In genomic region chr6:166959906-166960608, GRCh38 we compare ENCODE assay signal across 1 cellular context.
TF ChIP-seq lines count a peak whose summit lies in the region.

No MANE protein-coding gene starts in this region.

TF ChIP-seq in HepG2, 621 proteins besides CTCF, POLR2A, EP300 and RAD21:
- TF ChIP-seq, protein P1, sequence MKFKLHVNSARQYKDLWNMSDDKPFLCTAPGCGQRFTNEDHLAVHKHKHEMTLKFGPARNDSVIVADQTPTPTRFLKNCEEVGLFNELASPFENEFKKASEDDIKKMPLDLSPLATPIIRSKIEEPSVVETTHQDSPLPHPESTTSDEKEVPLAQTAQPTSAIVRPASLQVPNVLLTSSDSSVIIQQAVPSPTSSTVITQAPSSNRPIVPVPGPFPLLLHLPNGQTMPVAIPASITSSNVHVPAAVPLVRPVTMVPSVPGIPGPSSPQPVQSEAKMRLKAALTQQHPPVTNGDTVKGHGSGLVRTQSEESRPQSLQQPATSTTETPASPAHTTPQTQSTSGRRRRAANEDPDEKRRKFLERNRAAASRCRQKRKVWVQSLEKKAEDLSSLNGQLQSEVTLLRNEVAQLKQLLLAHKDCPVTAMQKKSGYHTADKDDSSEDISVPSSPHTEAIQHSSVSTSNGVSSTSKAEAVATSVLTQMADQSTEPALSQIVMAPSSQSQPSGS (CRISPR knock-in tag; IDR thresholded peaks at IDR 0.05): no peak
- TF ChIP-seq ISL2 (CRISPR knock-in tag; IDR thresholded peaks at IDR 0.05): no peak
- 0 out of 2 replicates have a peak, but pooled peaks have one; percentile 37 for TF ChIP-seq ZFP37 (CRISPR knock-in tag; IDR thresholded peaks at IDR 0.05; ENCODE audit: borderline replicate concordance)
- TF ChIP-seq IKZF5 (CRISPR knock-in tag; IDR thresholded peaks at IDR 0.05): no peak
- TF ChIP-seq SMAD9 (CRISPR knock-in tag; IDR thresholded peaks at IDR 0.05): 0 out of 2 replicates have a peak, but pooled peaks have one; percentile 43
- no peak for TF ChIP-seq PCBP1 (IDR thresholded peaks at IDR 0.05; ENCODE audit: borderline replicate concordance, low read depth, low read length)
- TF ChIP-seq ZNF317 (CRISPR knock-in tag; IDR thresholded peaks at IDR 0.05): peak; percentile 61; the same call in 1 of the 2 replicates
- TF ChIP-seq, protein P2, sequence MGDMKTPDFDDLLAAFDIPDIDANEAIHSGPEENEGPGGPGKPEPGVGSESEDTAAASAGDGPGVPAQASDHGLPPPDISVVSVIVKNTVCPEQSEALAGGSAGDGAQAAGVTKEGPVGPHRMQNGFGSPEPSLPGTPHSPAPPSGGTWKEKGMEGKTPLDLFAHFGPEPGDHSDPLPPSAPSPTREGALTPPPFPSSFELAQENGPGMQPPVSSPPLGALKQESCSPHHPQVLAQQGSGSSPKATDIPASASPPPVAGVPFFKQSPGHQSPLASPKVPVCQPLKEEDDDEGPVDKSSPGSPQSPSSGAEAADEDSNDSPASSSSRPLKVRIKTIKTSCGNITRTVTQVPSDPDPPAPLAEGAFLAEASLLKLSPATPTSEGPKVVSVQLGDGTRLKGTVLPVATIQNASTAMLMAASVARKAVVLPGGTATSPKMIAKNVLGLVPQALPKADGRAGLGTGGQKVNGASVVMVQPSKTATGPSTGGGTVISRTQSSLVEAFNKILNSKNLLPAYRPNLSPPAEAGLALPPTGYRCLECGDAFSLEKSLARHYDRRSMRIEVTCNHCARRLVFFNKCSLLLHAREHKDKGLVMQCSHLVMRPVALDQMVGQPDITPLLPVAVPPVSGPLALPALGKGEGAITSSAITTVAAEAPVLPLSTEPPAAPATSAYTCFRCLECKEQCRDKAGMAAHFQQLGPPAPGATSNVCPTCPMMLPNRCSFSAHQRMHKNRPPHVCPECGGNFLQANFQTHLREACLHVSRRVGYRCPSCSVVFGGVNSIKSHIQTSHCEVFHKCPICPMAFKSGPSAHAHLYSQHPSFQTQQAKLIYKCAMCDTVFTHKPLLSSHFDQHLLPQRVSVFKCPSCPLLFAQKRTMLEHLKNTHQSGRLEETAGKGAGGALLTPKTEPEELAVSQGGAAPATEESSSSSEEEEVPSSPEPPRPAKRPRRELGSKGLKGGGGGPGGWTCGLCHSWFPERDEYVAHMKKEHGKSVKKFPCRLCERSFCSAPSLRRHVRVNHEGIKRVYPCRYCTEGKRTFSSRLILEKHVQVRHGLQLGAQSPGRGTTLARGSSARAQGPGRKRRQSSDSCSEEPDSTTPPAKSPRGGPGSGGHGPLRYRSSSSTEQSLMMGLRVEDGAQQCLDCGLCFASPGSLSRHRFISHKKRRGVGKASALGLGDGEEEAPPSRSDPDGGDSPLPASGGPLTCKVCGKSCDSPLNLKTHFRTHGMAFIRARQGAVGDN (CRISPR knock-in tag; IDR thresholded peaks at IDR 0.05): peak; percentile 34; the same call in 1 of the 2 replicates
- no peak for TF ChIP-seq KMT2B (CRISPR knock-in tag; IDR thresholded peaks at IDR 0.05)
- 0 out of 2 replicates have a peak, but pooled peaks have one; percentile 74 for TF ChIP-seq MZF1 (CRISPR knock-in tag; IDR thresholded peaks at IDR 0.05; ENCODE audit: borderline replicate concordance)
- TF ChIP-seq SKIL (CRISPR knock-in tag; IDR thresholded peaks at IDR 0.05; ENCODE audit: borderline replicate concordance): no peak
- TF ChIP-seq ZNF670 (CRISPR knock-in tag; IDR thresholded peaks at IDR 0.05; ENCODE audit: borderline replicate concordance): 0 out of 2 replicates have a peak, but pooled peaks have one; percentile 43
- TF ChIP-seq ZNF558 (CRISPR knock-in tag; IDR thresholded peaks at IDR 0.05; ENCODE audit: borderline replicate concordance): 0 out of 2 replicates have a peak, but pooled peaks have one; percentile 42
- 0 out of 2 replicates have a peak, but pooled peaks have one; percentile 67 for TF ChIP-seq U2AF2 (IDR thresholded peaks at IDR 0.05; ENCODE audit: low read depth, low read length)
- no peak for TF ChIP-seq CERS6 (CRISPR knock-in tag; IDR thresholded peaks at IDR 0.05)
- no peak for TF ChIP-seq RARG (CRISPR knock-in tag; IDR thresholded peaks at IDR 0.05; ENCODE audit: low read depth)
- TF ChIP-seq ZNF354B (CRISPR knock-in tag; IDR thresholded peaks at IDR 0.05): peak; percentile 40; the same call in 1 of the 2 replicates
- peak; percentile 45; the same call in 1 of the 2 replicates for TF ChIP-seq ZNF280D (CRISPR knock-in tag; IDR thresholded peaks at IDR 0.05)
- no peak for TF ChIP-seq ARID4A (CRISPR knock-in tag; IDR thresholded peaks at IDR 0.05; ENCODE audit: borderline replicate concordance)
- TF ChIP-seq ZNF318 (CRISPR knock-in tag; IDR thresholded peaks at IDR 0.05): no peak
- TF ChIP-seq KDM2A (CRISPR knock-in tag; IDR thresholded peaks at IDR 0.05; ENCODE audit: borderline replicate concordance, low read depth): no peak
TF ChIP-seq in HepG2: peak in this region for 10.
